1 cellular context compared by ENCODE assay signal in the genomic region with DNA sequence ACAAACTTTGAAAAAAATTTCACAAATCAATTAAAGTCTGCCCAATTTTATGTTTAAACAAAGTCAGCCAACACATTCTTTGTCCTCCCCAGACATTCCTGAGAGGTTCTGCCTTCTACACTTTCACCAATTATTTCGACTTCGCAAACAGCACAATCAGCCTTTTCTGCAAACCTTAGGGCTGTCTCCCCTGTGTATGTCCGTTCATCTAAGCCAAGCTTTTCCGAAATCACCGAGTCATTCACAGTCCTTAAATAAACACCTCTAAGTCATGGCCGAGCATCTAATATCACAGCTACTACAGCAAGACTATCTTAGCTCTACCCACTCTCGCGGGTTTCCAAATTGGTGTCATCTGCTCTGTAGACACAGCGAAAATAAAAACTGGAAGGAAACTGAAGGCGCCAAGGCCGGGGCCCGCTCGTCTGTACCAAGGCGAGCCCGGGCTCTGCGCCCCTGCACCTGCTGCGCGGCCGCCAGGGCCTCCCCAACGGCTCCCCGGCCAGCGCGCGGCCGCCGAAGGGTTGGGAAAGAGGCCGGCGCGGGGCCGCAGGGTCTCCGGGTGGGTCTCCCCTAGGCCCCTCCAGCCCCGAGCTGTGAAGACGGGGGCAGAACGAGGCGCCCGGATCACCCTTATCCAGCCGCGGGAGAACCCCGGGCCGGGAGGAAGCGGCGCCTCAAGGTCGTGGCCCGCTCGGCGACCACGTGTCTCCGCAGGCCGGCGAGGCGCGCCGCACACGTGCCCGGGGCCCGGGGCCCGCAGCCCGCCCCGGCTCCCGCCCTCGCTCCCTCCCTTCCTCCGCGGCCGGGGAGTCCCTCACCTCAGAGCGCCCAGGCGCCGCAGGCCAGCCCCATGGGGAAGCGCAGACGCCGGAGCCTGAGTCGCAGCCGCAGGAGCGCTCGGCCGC.
TF ChIP-seq lines count a peak whose summit lies in the region.

No MANE protein-coding gene starts in this region.

TF ChIP-seq in K562, 482 proteins besides CTCF, POLR2A, EP300 and RAD21 (continued from another document and continues in another):
- TF ChIP-seq, protein P1, sequence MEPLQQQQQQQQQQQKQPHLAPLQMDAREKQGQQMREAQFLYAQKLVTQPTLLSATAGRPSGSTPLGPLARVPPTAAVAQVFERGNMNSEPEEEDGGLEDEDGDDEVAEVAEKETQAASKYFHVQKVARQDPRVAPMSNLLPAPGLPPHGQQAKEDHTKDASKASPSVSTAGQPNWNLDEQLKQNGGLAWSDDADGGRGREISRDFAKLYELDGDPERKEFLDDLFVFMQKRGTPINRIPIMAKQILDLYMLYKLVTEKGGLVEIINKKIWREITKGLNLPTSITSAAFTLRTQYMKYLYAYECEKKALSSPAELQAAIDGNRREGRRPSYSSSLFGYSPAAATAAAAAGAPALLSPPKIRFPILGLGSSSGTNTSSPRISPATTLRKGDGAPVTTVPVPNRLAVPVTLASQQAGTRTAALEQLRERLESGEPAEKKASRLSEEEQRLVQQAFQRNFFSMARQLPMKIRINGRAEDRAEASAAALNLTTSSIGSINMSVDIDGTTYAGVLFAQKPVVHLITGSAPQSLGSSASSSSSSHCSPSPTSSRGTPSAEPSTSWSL (CRISPR knock-in tag; IDR thresholded peaks at IDR 0.05; ENCODE audit: borderline replicate concordance): no peak
- TF ChIP-seq ZNF766 (CRISPR knock-in tag; conservative IDR thresholded peaks at IDR 0.05) (no peak), ZNF699 (CRISPR knock-in tag; IDR thresholded peaks at IDR 0.05; ENCODE audit: insufficient replicate concordance) (no peak), ZNF41 (CRISPR knock-in tag; conservative IDR thresholded peaks at IDR 0.05) (no peak), DACH1 (IDR thresholded peaks at IDR 0.05; ENCODE audit: partially characterized antibody) (no peak), ELF1 (tag; IDR thresholded peaks at IDR 0.05) (no peak), TAF9B (IDR thresholded peaks at IDR 0.05; ENCODE audit: partially characterized antibody) (no peak), PHB (CRISPR knock-in tag; IDR thresholded peaks at IDR 0.05) (no peak), MXI1 (IDR thresholded peaks at IDR 0.05; ENCODE audit: low read depth, low read length) (peak; percentile 61; the same call in 1 of the 2 replicates), ZKSCAN8 (CRISPR knock-in tag; IDR thresholded peaks at IDR 0.05) (no peak), ZNF253 (CRISPR knock-in tag; conservative IDR thresholded peaks at IDR 0.05) (no peak), EP400 (IDR thresholded peaks at IDR 0.05) (peak; percentile 68; the same call in 1 of the 2 replicates), FOXM1 (IDR thresholded peaks at IDR 0.05; ENCODE audit: low read depth) (no peak), FOXM1 (CRISPR knock-in tag; IDR thresholded peaks at IDR 0.05; ENCODE audit: low read depth) (peak; percentile 69; the same call in 1 of the 2 replicates), SREBF2 (CRISPR knock-in tag; IDR thresholded peaks at IDR 0.05) (no peak), SIX5 (IDR thresholded peaks at IDR 0.05; ENCODE audit: borderline replicate concordance in 1 of 2, insufficient read depth in 1 of 2, low read depth in 1 of 2, low read length in 2 of 2) (no peak), CBX5 (IDR thresholded peaks at IDR 0.05; ENCODE audit: borderline replicate concordance, low read depth) (no peak), ZNF644 (tag; IDR thresholded peaks at IDR 0.05; ENCODE audit: low read depth) (0 out of 2 replicates have a peak, but pooled peaks have one; percentile 23), ZFPM2 (CRISPR knock-in tag; IDR thresholded peaks at IDR 0.05) (peak; percentile 34; the same call in 1 of the 2 replicates), ILF3 (IDR thresholded peaks at IDR 0.05; ENCODE audit: borderline replicate concordance) (no peak), SNIP1 (IDR thresholded peaks at IDR 0.05; ENCODE audit: low read depth) (no peak), TFAM (CRISPR knock-in tag; conservative IDR thresholded peaks at IDR 0.05) (no peak), BHLHE40 (IDR thresholded peaks at IDR 0.05; ENCODE audit: low read length) (peak; percentile 78), RBM22 (IDR thresholded peaks at IDR 0.05; ENCODE audit: low read depth, low read length, poor library complexity, severe bottlenecking) (peak; percentile 82), MYC (IDR thresholded peaks at IDR 0.05; ENCODE audit: low read depth, low read length) (peak; percentile 96), MYC (CRISPR knock-in tag; IDR thresholded peaks at IDR 0.05; ENCODE audit: borderline replicate concordance, low read depth) (no peak), ZNF785 (CRISPR knock-in tag; IDR thresholded peaks at IDR 0.05) (no peak), FIP1L1 (IDR thresholded peaks at IDR 0.05; ENCODE audit: low read depth, low read length, poor library complexity, severe bottlenecking) (peak; percentile 92), NCOA1 (IDR thresholded peaks at IDR 0.05; ENCODE audit: low read depth) (no peak), BRD4 (IDR thresholded peaks at IDR 0.05) (0 out of 2 replicates have a peak, but pooled peaks have one; percentile 63), PTRF (tag; IDR thresholded peaks at IDR 0.05) (no peak), EZH2 (IDR thresholded peaks at IDR 0.05; ENCODE audit: borderline replicate concordance, low read depth, low read length) (no peak), ZNF224 (CRISPR knock-in tag; IDR thresholded peaks at IDR 0.05) (no peak), ETV6 (IDR thresholded peaks at IDR 0.05; ENCODE audit: borderline replicate concordance in 1 of 2, low read depth in 2 of 2, low read length in 1 of 2) (no peak), ETV6 (CRISPR knock-in tag; IDR thresholded peaks at IDR 0.05; ENCODE audit: borderline replicate concordance) (no peak), XRCC4 (IDR thresholded peaks at IDR 0.05; ENCODE audit: extremely low read depth, insufficient read depth, insufficient read length) (no peak), NR4A1 (CRISPR knock-in tag; IDR thresholded peaks at IDR 0.05) (no peak), NR4A1 (tag; IDR thresholded peaks at IDR 0.05) (no peak; the same call in 1 of the 2 replicates), SP2 (IDR thresholded peaks at IDR 0.05; ENCODE audit: extremely low read depth, low read depth, low read length, poor library complexity, severe bottlenecking) (no peak), CC2D1A (IDR thresholded peaks at IDR 0.05) (no peak), ZNF143 (CRISPR knock-in tag; IDR thresholded peaks at IDR 0.05) (no peak), ZNF23 (CRISPR knock-in tag; IDR thresholded peaks at IDR 0.05) (no peak)
- TF ChIP-seq, protein P2, sequence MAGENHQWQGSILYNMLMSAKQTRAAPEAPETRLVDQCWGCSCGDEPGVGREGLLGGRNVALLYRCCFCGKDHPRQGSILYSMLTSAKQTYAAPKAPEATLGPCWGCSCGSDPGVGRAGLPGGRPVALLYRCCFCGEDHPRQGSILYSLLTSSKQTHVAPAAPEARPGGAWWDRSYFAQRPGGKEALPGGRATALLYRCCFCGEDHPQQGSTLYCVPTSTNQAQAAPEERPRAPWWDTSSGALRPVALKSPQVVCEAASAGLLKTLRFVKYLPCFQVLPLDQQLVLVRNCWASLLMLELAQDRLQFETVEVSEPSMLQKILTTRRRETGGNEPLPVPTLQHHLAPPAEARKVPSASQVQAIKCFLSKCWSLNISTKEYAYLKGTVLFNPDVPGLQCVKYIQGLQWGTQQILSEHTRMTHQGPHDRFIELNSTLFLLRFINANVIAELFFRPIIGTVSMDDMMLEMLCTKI (IDR thresholded peaks at IDR 0.05; ENCODE audit: partially characterized antibody): no peak
- TF ChIP-seq, protein P3, sequence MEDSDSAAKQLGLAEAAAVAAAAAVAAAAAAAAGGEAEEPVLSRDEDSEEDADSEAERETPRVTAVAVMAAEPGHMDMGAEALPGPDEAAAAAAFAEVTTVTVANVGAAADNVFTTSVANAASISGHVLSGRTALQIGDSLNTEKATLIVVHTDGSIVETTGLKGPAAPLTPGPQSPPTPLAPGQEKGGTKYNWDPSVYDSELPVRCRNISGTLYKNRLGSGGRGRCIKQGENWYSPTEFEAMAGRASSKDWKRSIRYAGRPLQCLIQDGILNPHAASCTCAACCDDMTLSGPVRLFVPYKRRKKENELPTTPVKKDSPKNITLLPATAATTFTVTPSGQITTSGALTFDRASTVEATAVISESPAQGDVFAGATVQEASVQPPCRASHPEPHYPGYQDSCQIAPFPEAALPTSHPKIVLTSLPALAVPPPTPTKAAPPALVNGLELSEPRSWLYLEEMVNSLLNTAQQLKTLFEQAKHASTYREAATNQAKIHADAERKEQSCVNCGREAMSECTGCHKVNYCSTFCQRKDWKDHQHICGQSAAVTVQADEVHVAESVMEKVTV (CRISPR knock-in tag; IDR thresholded peaks at IDR 0.05): no peak
- TF ChIP-seq, protein P4, sequence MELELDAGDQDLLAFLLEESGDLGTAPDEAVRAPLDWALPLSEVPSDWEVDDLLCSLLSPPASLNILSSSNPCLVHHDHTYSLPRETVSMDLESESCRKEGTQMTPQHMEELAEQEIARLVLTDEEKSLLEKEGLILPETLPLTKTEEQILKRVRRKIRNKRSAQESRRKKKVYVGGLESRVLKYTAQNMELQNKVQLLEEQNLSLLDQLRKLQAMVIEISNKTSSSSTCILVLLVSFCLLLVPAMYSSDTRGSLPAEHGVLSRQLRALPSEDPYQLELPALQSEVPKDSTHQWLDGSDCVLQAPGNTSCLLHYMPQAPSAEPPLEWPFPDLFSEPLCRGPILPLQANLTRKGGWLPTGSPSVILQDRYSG (tag; conservative IDR thresholded peaks at IDR 0.05; ENCODE audit: low read depth): 0 out of 2 replicates have a peak, but pooled peaks have one; percentile 20
- TF ChIP-seq, protein P5, sequence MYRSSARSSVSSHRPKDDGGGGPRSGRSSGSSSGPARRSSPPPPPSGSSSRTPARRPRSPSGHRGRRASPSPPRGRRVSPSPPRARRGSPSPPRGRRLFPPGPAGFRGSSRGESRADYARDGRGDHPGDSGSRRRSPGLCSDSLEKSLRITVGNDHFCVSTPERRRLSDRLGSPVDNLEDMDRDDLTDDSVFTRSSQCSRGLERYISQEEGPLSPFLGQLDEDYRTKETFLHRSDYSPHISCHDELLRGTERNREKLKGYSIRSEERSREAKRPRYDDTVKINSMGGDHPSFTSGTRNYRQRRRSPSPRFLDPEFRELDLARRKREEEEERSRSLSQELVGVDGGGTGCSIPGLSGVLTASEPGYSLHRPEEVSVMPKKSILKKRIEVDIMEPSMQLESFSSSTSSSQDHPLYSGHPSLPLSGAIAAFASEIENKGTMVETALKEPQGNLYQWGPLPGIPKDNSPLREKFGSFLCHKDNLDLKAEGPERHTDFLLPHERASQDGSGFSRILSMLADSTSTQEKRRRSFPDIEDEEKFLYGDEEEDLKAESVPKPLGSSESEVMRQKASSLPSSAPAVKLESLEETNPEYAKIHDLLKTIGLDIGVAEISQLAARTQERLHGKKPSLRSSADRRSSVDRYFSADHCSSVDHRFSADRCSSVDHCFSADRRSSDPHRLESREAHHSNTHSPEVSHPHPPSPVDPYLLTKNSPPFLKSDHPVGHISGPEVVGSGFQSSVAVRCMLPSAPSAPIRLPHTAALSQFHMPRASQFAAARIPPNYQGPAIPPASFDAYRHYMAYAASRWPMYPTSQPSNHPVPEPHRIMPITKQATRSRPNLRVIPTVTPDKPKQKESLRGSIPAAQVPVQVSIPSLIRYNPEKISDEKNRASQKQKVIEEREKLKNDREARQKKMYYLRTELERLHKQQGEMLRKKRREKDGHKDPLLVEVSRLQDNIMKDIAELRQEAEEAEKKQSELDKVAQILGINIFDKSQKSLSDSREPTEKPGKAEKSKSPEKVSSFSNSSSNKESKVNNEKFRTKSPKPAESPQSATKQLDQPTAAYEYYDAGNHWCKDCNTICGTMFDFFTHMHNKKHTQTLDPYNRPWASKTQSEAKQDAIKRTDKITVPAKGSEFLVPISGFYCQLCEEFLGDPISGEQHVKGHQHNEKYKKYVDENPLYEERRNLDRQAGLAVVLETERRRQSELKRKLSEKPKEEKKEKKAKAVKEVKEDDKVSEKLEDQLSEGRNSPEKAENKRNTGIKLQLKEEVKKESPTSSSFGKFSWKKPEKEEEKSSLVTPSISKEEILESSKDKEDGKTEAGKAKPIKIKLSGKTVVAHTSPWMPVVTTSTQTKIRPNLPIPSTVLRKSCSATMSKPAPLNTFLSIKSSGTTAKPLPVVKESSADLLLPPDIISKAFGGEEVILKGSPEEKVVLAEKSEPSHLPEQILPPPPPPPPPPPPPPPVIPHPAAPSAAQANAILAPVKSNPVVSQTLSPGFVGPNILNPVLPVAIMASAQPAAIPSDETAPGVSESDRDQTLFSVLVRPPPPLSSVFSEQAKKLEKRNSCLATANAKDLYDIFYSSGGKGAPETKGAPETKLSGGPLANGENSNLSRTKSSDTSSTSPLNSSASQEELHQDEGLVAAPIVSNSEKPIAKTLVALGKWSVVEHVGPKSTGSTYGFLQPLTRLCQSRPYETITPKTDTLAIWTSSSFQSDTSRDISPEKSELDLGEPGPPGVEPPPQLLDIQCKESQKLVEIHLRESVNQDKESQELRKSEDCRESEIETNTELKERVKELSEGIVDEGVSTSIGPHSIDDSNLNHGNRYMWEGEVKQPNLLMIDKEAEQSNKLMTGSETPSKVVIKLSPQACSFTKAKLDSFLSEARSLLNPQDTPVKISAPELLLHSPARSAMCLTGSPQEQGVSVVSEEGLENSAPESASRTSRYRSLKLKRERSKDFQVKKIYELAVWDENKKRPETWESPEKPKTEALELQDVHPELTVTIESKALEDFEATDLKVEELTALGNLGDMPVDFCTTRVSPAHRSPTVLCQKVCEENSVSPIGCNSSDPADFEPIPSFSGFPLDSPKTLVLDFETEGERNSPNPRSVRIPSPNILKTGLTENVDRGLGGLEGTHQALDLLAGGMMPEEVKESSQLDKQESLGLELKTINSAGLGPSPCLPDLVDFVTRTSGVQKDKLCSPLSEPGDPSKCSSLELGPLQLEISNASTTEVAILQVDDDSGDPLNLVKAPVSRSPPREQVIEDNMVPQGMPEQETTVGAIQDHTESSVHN (IDR thresholded peaks at IDR 0.05; ENCODE audit: borderline replicate concordance in 1 of 2, low read depth in 1 of 2): no peak
